In genomic region chr12:25195056-25195971, GRCh38 we compare ENCODE assay signal across 8 cellular contexts. TPM values are rescaled to one million over a fixed set of nuclear protein-coding genes. Genes with fewer than 3 reads are reported as not detected.
DNase-seq lines count a peak whose midpoint lies in the region; ATAC-seq lines count a peak whose summit lies in the region.

TSS of gene DNAI7 (minus strand) at chr12:25195160. CDS start at chr12:25195078, 82 bp downstream.
TSS of gene ETFRF1 (plus strand) at chr12:25195237. CDS start at chr12:25203957, 8,720 bp downstream.

- H3K36me3 Mint-ChIP-seq in IgD-negative memory B cell = no peaks in the 10 kb centered on the region

- H3K4me1 Mint-ChIP-seq in IgD-negative memory B cell = peaks cover 17 to 28% (median 21%) of the 10 kb centered on the region in 3 donors

- DNase-seq in DMS153 (lab: John Stamatoyannopoulos, UW) (peak; percentile 93), OCI-M1 (lab: John Stamatoyannopoulos, UW) (peak; percentile 98), activated T-cell treated with anti-CD3 and anti-CD28 coated beads for 48 hours (ENCODE audit: low read depth) (peak; percentile 96), epithelial cell of prostate (ENCODE audit: low read depth, low spot score) (peak; percentile 53)
- DNase-seq in stimulated activated CD8-positive, alpha-beta memory T cell treated with anti-CD3 and anti-CD28 coated beads, Interleukin-2, amount 100 ng/mL, for 48 hours (ENCODE audit: low read depth in 2 of 2) = peak; percentile 98 to 99

- peak within 1 kb of the TSS; percentile 98 to 99 (median 99) for H3K4me3 Mint-ChIP-seq in IgD-negative memory B cell

- H3K9me3 ChIP-seq in mononuclear cell (ENCODE audit: low read depth, low read length) = no peaks in the 10 kb centered on the region

- H3K9me3 Mint-ChIP-seq in IgD-negative memory B cell = no peaks in the 10 kb centered on the region

- peak; percentile 95 for ATAC-seq in GM21576 (IDR thresholded peaks at IDR 0.05; ENCODE audit: unreplicated experiment)

- peaks cover 21% of the 10 kb centered on the region for H3K4me1 ChIP-seq in mononuclear cell (ENCODE audit: insufficient read depth, low read length)

- no peaks in the 10 kb centered on the region for H3K27me3 Mint-ChIP-seq in IgD-negative memory B cell

- H3K27me3 ChIP-seq in mononuclear cell (ENCODE audit: insufficient read depth, low read length) = no peaks in the 10 kb centered on the region

- peak within 1 kb of the TSS; percentile 97 to 99 (median 98) for H3K27ac Mint-ChIP-seq in IgD-negative memory B cell

- peak within 1 kb of the TSS; percentile 60 for H3K27ac ChIP-seq in epithelial cell of prostate

- peak within 1 kb of the TSS; percentile 92 for H3K4me3 ChIP-seq in mononuclear cell (ENCODE audit: low read length)

RNA-seq across cellular contexts. Expression of gene DNAI7, which starts in this region (rescaled TPM):
- polyA plus RNA-seq in IgD-negative memory B cell = not detected
- 0.10 TPM for total RNA-seq in mononuclear cell

RNA-seq across cellular contexts. Expression of gene ETFRF1, which starts in this region (rescaled TPM):
- 40.0 TPM for polyA plus RNA-seq in IgD-negative memory B cell
- 67.5 TPM for total RNA-seq in mononuclear cell

Comparison
In these comparisons a context has a peak if more than half of its experiments do, and no peak if none do; other contexts are left out.
1. Peak in every context shown above with its lines: DNase-seq, ATAC-seq, H3K4me3 ChIP-seq and H3K27ac ChIP-seq.